ENCODE assay signal across 8 cellular contexts in genomic region chr5:95781101-95781583, GRCh38. TPM values are rescaled to one million over a fixed set of nuclear protein-coding genes. Genes with fewer than 3 reads are reported as not detected.
DNase-seq lines count a peak whose midpoint lies in the region; ATAC-seq and TF ChIP-seq lines count a peak whose summit lies in the region.

No MANE protein-coding gene starts in this region.

- peak; percentile 82 for TF ChIP-seq RAD21 in Ishikawa (IDR thresholded peaks at IDR 0.05; ENCODE audit: low read depth)

- TF ChIP-seq EP300 in Ishikawa (IDR thresholded peaks at IDR 0.05; ENCODE audit: borderline replicate concordance) (no peak), gastroesophageal sphincter (IDR thresholded peaks at IDR 0.05) (no peak)

- H3K9me3 ChIP-seq in gastroesophageal sphincter: no peaks in the 10 kb centered on the region

- ATAC-seq in GM21576 (IDR thresholded peaks at IDR 0.05; ENCODE audit: unreplicated experiment): peak; percentile 98
- ATAC-seq in gastroesophageal sphincter: peak; percentile 92

- no peaks in the 10 kb centered on the region for H3K27me3 ChIP-seq in gastroesophageal sphincter

- peaks cover 0 to 24% of the 10 kb centered on the region in 2 donors for H3K36me3 ChIP-seq in gastroesophageal sphincter

- H3K4me1 ChIP-seq in gastroesophageal sphincter: peaks cover 0 to 29% (median 4%) of the 10 kb centered on the region in 3 donors

- peak; percentile 74 for DNase-seq in Daoy (ENCODE audit: low read depth)
- peak; percentile 56 to 63 for DNase-seq in SHP77 (lab: John Stamatoyannopoulos, UW)
- DNase-seq in activated effector memory CD4-positive, alpha-beta T cell treated with Interleukin-2 at 50 U/mL for 16 hours: peak; percentile 54
- DNase-seq in occipital lobe (lab: John Stamatoyannopoulos, UW): peak; percentile 40
- peak in 48 of 49 donors; percentile 5 to 83 (median 63) for DNase-seq in substantia nigra (lab: John Stamatoyannopoulos, UW)

- WGBS in gastroesophageal sphincter (ENCODE audit: low coverage in 1 of 2), 2 donors: 0 to 13% methylated on average over 2 to 3 of the region's 4 CpGs

- no peak overlapping the region for H3K4me3 ChIP-seq in gastroesophageal sphincter

- H3K27ac ChIP-seq in gastroesophageal sphincter (peak overlapping the region in 3 of 4 donors; percentile 52 to 64 (median 55)), substantia nigra (ENCODE audit: low read depth, low read length, poor library complexity, severe bottlenecking) (peak overlapping the region; percentile 17)

- TF ChIP-seq CTCF in gastroesophageal sphincter (IDR thresholded peaks at IDR 0.05): peak; percentile 78 to 90 (median 88)

- TF ChIP-seq POLR2A in gastroesophageal sphincter (IDR thresholded peaks at IDR 0.05): no peak

TF ChIP-seq in Ishikawa, 13 proteins besides CTCF, POLR2A, EP300 and RAD21:
- TF ChIP-seq CEBPB (IDR thresholded peaks at IDR 0.05) (no peak), TEAD4 (IDR thresholded peaks at IDR 0.05) (no peak), TAF1 (IDR thresholded peaks at IDR 0.05; ENCODE audit: low read depth) (no peak)

RNA-seq across cellular contexts. Expression of gene GLRX, which starts 41.4 kb away (rescaled TPM):
- 7.1 and 8.3 TPM in 2 replicates for total RNA-seq in Daoy (2014; rRNA removed; shearing (Covaris generic))
- total RNA-seq in gastroesophageal sphincter (10 to 100 TPM; 20.2 to 65.3 (median 41.3) TPM), occipital lobe (9.8 TPM)

RNA-seq across cellular contexts. Expression of gene RHOBTB3, which starts 50.0 kb away (rescaled TPM):
- 91.7 and 120 TPM in 2 replicates for total RNA-seq in Daoy (2014; rRNA removed; shearing (Covaris generic))
- 100 to 1,000 TPM in 2 of 4 donors, 10 to 100 TPM in 2; 55.6 to 216 (median 135) TPM for total RNA-seq in gastroesophageal sphincter
- 348 TPM for total RNA-seq in occipital lobe
